In genomic region chrX:57899064-57899463, GRCh38 we compare ENCODE assay signal across 21 cellular contexts.
"Had no signal": no experiment of that assay in that cellular context is flagged by ENCODE, and none has a peak within 500 bp of the region (broad histone marks: within the 10 kb centered on the region; RNA-seq: fewer than 3 reads in every experiment).

No MANE protein-coding gene starts in this region.

- H3K36me3 ChIP-seq: SJSA1 had no signal

- DNase-seq: Kasumi-1, MM.1S, NCI-H1092 treated with DMSO at 0.1 percent for 48 hours, NCI-H1436, NCI-H187, NCI-H2029, NCI-H2081 treated with DMSO at 0.1 percent for 48 hours, NCI-H2171, NCI-H226, NCI-H446, NCI-H510A, NCI-H524 treated with DMSO at 0.1 percent for 48 hours, NCI-H69, NCI-H774, Right ventricle myocardium superior, RPMI8226, SIG-M5 had no signal

- H3K9me3 ChIP-seq: SJSA1 had no signal

- H3K4me2 ChIP-seq: KMS-11 had no signal

- H3K4me1 ChIP-seq: SJSA1 had no signal

- H3K27me3 ChIP-seq: SJSA1 had no signal

- H3K27ac ChIP-seq: KMS-11, SJSA1, SK-N-MC had no signal

- FAIRE-seq: HTR-8/SVneo had no signal

- H3K4me3 ChIP-seq: SJSA1, SK-N-MC had no signal

- H3K9ac ChIP-seq: KMS-11 had no signal
